28 cellular contexts compared by ENCODE assay signal in the genomic region with DNA sequence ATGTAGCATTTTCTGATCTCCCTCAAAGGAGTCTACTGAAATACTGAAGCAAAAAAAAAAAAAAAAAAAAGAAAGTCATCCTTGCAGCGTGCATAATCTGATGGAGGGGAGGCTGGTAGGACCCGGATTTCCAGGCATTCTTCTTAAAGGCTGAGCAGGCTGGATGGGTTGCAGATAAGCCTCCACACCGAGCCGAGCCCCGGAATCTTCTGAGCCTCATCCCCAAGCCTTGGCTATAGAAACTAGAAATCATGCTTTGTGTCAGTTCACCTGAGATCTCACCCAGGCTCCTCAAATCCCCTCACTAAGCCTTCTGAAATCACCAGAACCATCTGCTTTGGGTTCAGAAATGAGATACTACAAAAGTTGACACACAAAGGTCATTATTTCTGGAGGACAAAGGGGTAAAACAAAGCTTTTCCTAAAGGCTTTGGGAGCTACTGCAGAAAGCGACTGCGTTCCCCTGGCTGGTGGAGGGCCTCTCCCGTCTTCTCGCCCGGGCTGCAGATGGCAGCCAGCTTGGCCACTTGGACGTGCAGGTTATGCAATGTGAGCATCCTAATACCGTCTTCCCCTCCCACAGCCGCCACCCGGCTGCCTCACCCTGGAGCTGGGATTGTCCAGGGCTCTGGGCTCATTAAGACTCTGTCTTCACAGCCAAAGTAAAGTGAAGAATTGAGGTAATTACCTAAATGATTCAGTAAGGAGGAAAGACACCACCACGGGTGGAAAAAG. TPM values are rescaled to one million over a fixed set of nuclear protein-coding genes. Genes with fewer than 3 reads are reported as not detected.
"Had no signal": no experiment of that assay in that cellular context is flagged by ENCODE, and none has a peak within 500 bp of the region (broad histone marks: within the 10 kb centered on the region; RNA-seq: fewer than 3 reads in every experiment).

No MANE protein-coding gene starts in this region.

- DNase-seq: activated CD4-positive, alpha-beta memory T cell treated with anti-CD3 and anti-CD28 coated beads, Interleukin-2, amount 10 ng/mL, durations not matched to agents 7 days and 5 days; activated CD4-positive, alpha-beta T cell treated with anti-CD3 and anti-CD28 coated beads for 36 hours; activated CD4-positive, alpha-beta T cell treated with anti-CD3 and anti-CD28 coated beads, Interleukin-2, amount 50 U/mL, for 1 hour; activated gamma-delta T cell; activated naive CD4-positive, alpha-beta T cell treated with anti-CD3 and anti-CD28 coated beads for 36 hours; activated T-cell treated with anti-CD3 and anti-CD28 coated beads for 4 hours; activated T-cell treated with anti-CD3 and anti-CD28 coated beads, Interleukin-2, amount 50 U/mL, for 48 hours; amygdala; brain microvascular endothelial cell; MG63; NCI-H1105; NCI-H1436; NCI-H1694 treated with DMSO at 0.1 percent for 48 hours; NCI-H2029 treated with DMSO at 0.1 percent for 48 hours; NCI-H510A treated with DMSO at 0.1 percent for 48 hours; NCI-H748 treated with DMSO at 0.1 percent for 48 hours; RPMI8226; SJCRH30; SK-N-SH; T-helper 1 cell had no signal

- H3K27ac ChIP-seq: brain microvascular endothelial cell, cardiac muscle cell, KMS-11, SJCRH30 had no signal

- H3K4me1 Mint-ChIP-seq: activated T-helper 17 cell treated with anti-CD3 and anti-CD28 coated beads, Interleukin-2, amount 50 U/mL, for 72 hours had no signal

- H3K9me3 Mint-ChIP-seq: activated CD4-positive, alpha-beta memory T cell treated with anti-CD3 and anti-CD28 coated beads, Interleukin-2, amount 10 ng/mL, durations not matched to agents 7 days and 5 days; activated naive CD4-positive, alpha-beta T cell treated with anti-CD3 and anti-CD28 coated beads for 36 hours; activated T-helper 17 cell treated with anti-CD3 and anti-CD28 coated beads, Interleukin-2, amount 50 U/mL, for 72 hours had no signal

- ATAC-seq: activated CD4-positive, alpha-beta T cell treated with anti-CD3 and anti-CD28 coated beads for 36 hours; activated T-helper 17 cell treated with anti-CD3 and anti-CD28 coated beads, Interleukin-2, amount 50 U/mL, for 72 hours; Right ventricle myocardium inferior had no signal

- H3K27ac Mint-ChIP-seq: activated CD4-positive, alpha-beta memory T cell treated with anti-CD3 and anti-CD28 coated beads, Interleukin-2, amount 10 ng/mL, durations not matched to agents 7 days and 5 days; activated CD4-positive, alpha-beta T cell treated with anti-CD3 and anti-CD28 coated beads for 36 hours; activated naive CD4-positive, alpha-beta T cell treated with anti-CD3 and anti-CD28 coated beads for 36 hours; activated naive CD8-positive, alpha-beta T cell; activated T-helper 17 cell treated with anti-CD3 and anti-CD28 coated beads, Interleukin-2, amount 50 U/mL, for 72 hours had no signal

- H3K4me3 ChIP-seq: cardiac muscle cell, MG63, SJCRH30 had no signal

- H3K9me3 ChIP-seq: MG63, SJCRH30, SK-N-SH had no signal

- H3K36me3 ChIP-seq: brain microvascular endothelial cell, cardiac muscle cell, MG63, SJCRH30 had no signal

- H3K4me3 Mint-ChIP-seq: activated CD4-positive, alpha-beta memory T cell treated with anti-CD3 and anti-CD28 coated beads, Interleukin-2, amount 10 ng/mL, durations not matched to agents 7 days and 5 days; activated CD4-positive, alpha-beta T cell treated with anti-CD3 and anti-CD28 coated beads for 36 hours; activated naive CD4-positive, alpha-beta T cell treated with anti-CD3 and anti-CD28 coated beads for 36 hours; activated naive CD8-positive, alpha-beta T cell; activated T-helper 17 cell treated with anti-CD3 and anti-CD28 coated beads, Interleukin-2, amount 50 U/mL, for 72 hours had no signal

- H3K36me3 Mint-ChIP-seq: activated naive CD8-positive, alpha-beta T cell had no signal

RNA-seq across cellular contexts. Expression of gene CACNG4, which starts 4.7 kb away (rescaled TPM):
- total RNA-seq: activated CD4-positive, alpha-beta memory T cell treated with anti-CD3 and anti-CD28 coated beads, Interleukin-2, amount 10 ng/mL, durations not matched to agents 7 days and 5 days; activated CD4-positive, alpha-beta T cell treated with anti-CD3 and anti-CD28 coated beads for 36 hours; activated CD8-positive, alpha-beta memory T cell treated with anti-CD3 and anti-CD28 coated beads for 36 hours; activated naive CD4-positive, alpha-beta T cell treated with anti-CD3 and anti-CD28 coated beads for 36 hours; activated T-helper 17 cell treated with anti-CD3 and anti-CD28 coated beads, Interleukin-2, amount 50 U/mL, for 72 hours; OCI-LY7; Right ventricle myocardium inferior; T-helper 2 cell treated with Interferon-gamma antibody and Interleukin-4, amounts not matched to agents 100 ng/mL and 5 ng/mL, for 36 hours had no signal
